19 cellular contexts compared by ENCODE assay signal in the genomic region with DNA sequence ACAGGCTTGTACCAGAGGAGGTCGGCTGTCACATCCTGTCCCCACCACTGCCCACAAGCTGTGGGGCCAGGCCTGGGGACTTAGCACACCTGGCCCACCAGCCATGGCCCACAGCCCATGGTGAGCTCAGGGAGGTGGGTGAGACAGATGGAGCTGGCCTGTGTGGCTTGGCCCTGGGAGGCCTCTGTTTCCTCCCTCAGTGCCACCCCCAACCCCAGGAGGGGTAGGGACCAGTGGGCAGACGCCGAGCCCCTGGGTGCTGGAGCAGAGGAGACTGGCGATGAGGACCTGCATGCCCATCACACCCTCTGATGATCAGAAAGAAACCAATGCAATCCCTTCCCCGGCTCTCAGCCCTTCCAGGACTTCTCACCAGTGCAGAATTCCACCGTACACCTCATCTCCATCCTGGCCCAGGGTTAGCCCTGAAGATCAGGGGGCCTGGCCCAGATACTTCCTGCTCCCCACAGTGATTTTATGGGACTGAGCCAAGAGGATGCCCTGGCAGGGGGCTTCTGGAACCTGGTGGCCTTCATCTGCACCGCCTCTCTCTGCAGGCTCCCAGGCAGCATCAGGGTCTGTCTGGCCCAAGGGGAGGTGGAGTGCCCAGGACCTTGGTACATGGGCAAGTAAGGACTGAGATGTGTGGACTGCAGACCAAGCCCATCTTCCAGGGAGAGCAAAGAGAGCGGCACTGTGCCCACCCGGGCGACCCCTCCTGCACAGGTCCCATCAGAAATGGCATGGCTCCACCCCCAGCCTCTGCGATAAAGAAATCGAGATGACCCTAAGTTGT. TPM values are rescaled to one million over a fixed set of nuclear protein-coding genes. Genes with fewer than 3 reads are reported as not detected.
A peak's percentile ranks its signal among the peaks of the same experiment; 100 is the strongest.
DNase-seq lines count a peak whose midpoint lies in the region; ATAC-seq and TF ChIP-seq lines count a peak whose summit lies in the region.
"Had no signal": no experiment of that assay in that cellular context is flagged by ENCODE, and none has a peak within 500 bp of the region (broad histone marks: within the 10 kb centered on the region; RNA-seq: fewer than 3 reads in every experiment).

No MANE protein-coding gene starts in this region.

- no peaks in the 10 kb centered on the region for H3K4me1 Mint-ChIP-seq in natural killer cell treated with Interleukin-12 subunit alpha and Interleukin-12 subunit beta and Interleukin-15 and Interleukin-18, amount 100 ng/mL, for 72 hours (ENCODE audit: low read depth in 2 of 2)
- H3K4me1 Mint-ChIP-seq: stimulated activated effector memory CD8-positive, alpha-beta T cell treated with anti-CD3 and anti-CD28 coated beads, Interleukin-12 subunit alpha, Interleukin-12 subunit beta, amount 100 ng/mL, for 72 hours had no signal

- H3K4me1 ChIP-seq in adipocyte (ENCODE audit: control insufficient read depth, insufficient read depth, low read length) (peaks cover 42% of the 10 kb centered on the region), heart right ventricle (peaks cover 6 to 69% (median 30%) of the 10 kb centered on the region in 9 donors), upper lobe of left lung (peaks cover 8 to 19% (median 10%) of the 10 kb centered on the region in 4 donors)
- H3K4me1 ChIP-seq: ascending aorta had no signal

- DNase-seq in adipocyte (ENCODE audit: low read depth) (no peak), heart right ventricle (peak; percentile 4 to 8), upper lobe of left lung (peak in 1 of 2 donors; percentile 59), COLO668 (lab: John Stamatoyannopoulos, UW; ENCODE audit: unreplicated experiment) (no peak)
- no peak for DNase-seq in natural killer cell treated with Interleukin-12 subunit alpha and Interleukin-12 subunit beta and Interleukin-15 and Interleukin-18, amount 100 ng/mL, for 72 hours (ENCODE audit: low spot score)
- no peak for DNase-seq in stimulated activated CD8-positive, alpha-beta memory T cell treated with anti-CD3 and anti-CD28 coated beads, Interleukin-4, amount 100 ng/mL, for 48 hours
- DNase-seq: activated CD4-positive, alpha-beta T cell treated with anti-CD3 and anti-CD28 coated beads, Interleukin-2, amount 10 ng/mL, durations not matched to agents 24 days and 14 days; cerebellar nuclear complex; effector memory CD8-positive, alpha-beta T cell; immature natural killer cell; NCI-H1417; NCI-H69; SHP77 treated with DMSO at 0.1 percent for 48 hours; T-cell had no signal

- no peak overlapping the region for H3K27ac Mint-ChIP-seq in natural killer cell treated with Interleukin-12 subunit alpha and Interleukin-12 subunit beta and Interleukin-15 and Interleukin-18, amount 100 ng/mL, for 72 hours
- H3K27ac Mint-ChIP-seq: activated CD4-positive, alpha-beta T cell treated with anti-CD3 and anti-CD28 coated beads, Interleukin-2, amount 10 ng/mL, durations not matched to agents 24 days and 14 days; effector memory CD8-positive, alpha-beta T cell; immature natural killer cell; memory B cell; stimulated activated effector memory CD8-positive, alpha-beta T cell treated with anti-CD3 and anti-CD28 coated beads, Interleukin-12 subunit alpha, Interleukin-12 subunit beta, amount 100 ng/mL, for 72 hours; T-cell had no signal

- intact Hi-C loops in heart right ventricle (cut with DNase I) = loop anchor here in 4 of 10 donors (5.0 to 10.0 kb wide), 5 partner anchors 141 to 176 kb away; no protein-coding TSS in a partner anchor

- TF ChIP-seq EP300 in upper lobe of left lung (IDR thresholded peaks at IDR 0.05) = no peak

- no peaks in the 10 kb centered on the region for H3K36me3 ChIP-seq in adipocyte (ENCODE audit: control insufficient read depth, insufficient read depth, low read length, severe bottlenecking)
- H3K36me3 ChIP-seq in heart right ventricle = no peaks in the 10 kb centered on the region
- H3K36me3 ChIP-seq in upper lobe of left lung = no peaks in the 10 kb centered on the region
- H3K36me3 ChIP-seq: ascending aorta, tibial artery had no signal

- no peak overlapping the region for H3K4me3 Mint-ChIP-seq in natural killer cell treated with Interleukin-12 subunit alpha and Interleukin-12 subunit beta and Interleukin-15 and Interleukin-18, amount 100 ng/mL, for 72 hours
- H3K4me3 Mint-ChIP-seq: activated CD4-positive, alpha-beta T cell treated with anti-CD3 and anti-CD28 coated beads, Interleukin-2, amount 10 ng/mL, durations not matched to agents 24 days and 14 days; effector memory CD8-positive, alpha-beta T cell; immature natural killer cell; memory B cell; stimulated activated effector memory CD8-positive, alpha-beta T cell treated with anti-CD3 and anti-CD28 coated beads, Interleukin-12 subunit alpha, Interleukin-12 subunit beta, amount 100 ng/mL, for 72 hours; T-cell had no signal

- TF ChIP-seq POLR2A in upper lobe of left lung (IDR thresholded peaks at IDR 0.05) = no peak

- WGBS in heart right ventricle, 2 donors = 79 to 82% methylated on average over 12 of the region's 12 CpGs
- 85 to 89% methylated on average over 9 to 12 of the region's 12 CpGs for WGBS in upper lobe of left lung, 2 donors

- H3K27ac ChIP-seq in heart right ventricle (peak overlapping the region in 5 of 10 donors; percentile 16 to 81 (median 29)), upper lobe of left lung (peak overlapping the region; percentile 13 to 78 (median 19))
- H3K27ac ChIP-seq: ascending aorta, tibial artery had no signal

- ATAC-seq in heart right ventricle (peak in 1 of 8 donors; percentile 12), upper lobe of left lung (ENCODE audit: low FRiP score in 2 of 2) (peak; percentile 1 to 40), GM21717 (IDR thresholded peaks at IDR 0.05; ENCODE audit: unreplicated experiment) (no peak)
- peak; percentile 22 to 29 for ATAC-seq in natural killer cell treated with Interleukin-12 subunit alpha and Interleukin-12 subunit beta and Interleukin-15 and Interleukin-18, amount 100 ng/mL, for 72 hours
- ATAC-seq: effector memory CD8-positive, alpha-beta T cell; stimulated activated effector memory CD8-positive, alpha-beta T cell treated with anti-CD3 and anti-CD28 coated beads, Interleukin-12 subunit alpha, Interleukin-12 subunit beta, amount 100 ng/mL, for 72 hours; T-cell had no signal

- no peak for TF ChIP-seq CTCF in heart right ventricle (IDR thresholded peaks at IDR 0.05)
- TF ChIP-seq CTCF in upper lobe of left lung (IDR thresholded peaks at IDR 0.05) = no peak

- H3K9me3 Mint-ChIP-seq in natural killer cell treated with Interleukin-12 subunit alpha and Interleukin-12 subunit beta and Interleukin-15 and Interleukin-18, amount 100 ng/mL, for 72 hours = no peaks in the 10 kb centered on the region
- H3K9me3 Mint-ChIP-seq: effector memory CD8-positive, alpha-beta T cell had no signal

- peaks cover 14% of the 10 kb centered on the region for H3K9me3 ChIP-seq in adipocyte (ENCODE audit: control insufficient read depth, low read length)
- peaks cover 0 to 11% (median 0%) of the 10 kb centered on the region in 11 donors for H3K9me3 ChIP-seq in heart right ventricle
- H3K9me3 ChIP-seq in upper lobe of left lung = no peaks in the 10 kb centered on the region
- H3K9me3 ChIP-seq: tibial artery had no signal

- peaks cover 15 to 18% of the 10 kb centered on the region in 2 donors for H3K27me3 Mint-ChIP-seq in natural killer cell treated with Interleukin-12 subunit alpha and Interleukin-12 subunit beta and Interleukin-15 and Interleukin-18, amount 100 ng/mL, for 72 hours

- H3K9ac ChIP-seq in adipocyte (ENCODE audit: low read length) = peak overlapping the region; percentile 65

- no peaks in the 10 kb centered on the region for H3K36me3 Mint-ChIP-seq in natural killer cell treated with Interleukin-12 subunit alpha and Interleukin-12 subunit beta and Interleukin-15 and Interleukin-18, amount 100 ng/mL, for 72 hours
- H3K36me3 Mint-ChIP-seq: immature natural killer cell; stimulated activated effector memory CD8-positive, alpha-beta T cell treated with anti-CD3 and anti-CD28 coated beads, Interleukin-12 subunit alpha, Interleukin-12 subunit beta, amount 100 ng/mL, for 72 hours; T-cell had no signal

- H3K4me3 ChIP-seq in adipocyte (ENCODE audit: low read length) = peak overlapping the region; percentile 30
- no peak overlapping the region for H3K4me3 ChIP-seq in heart right ventricle
- H3K4me3 ChIP-seq in upper lobe of left lung = no peak overlapping the region
- H3K4me3 ChIP-seq: ascending aorta, tibial artery had no signal

- no peaks in the 10 kb centered on the region for H3K27me3 ChIP-seq in adipocyte (replicated peaks; ENCODE audit: control insufficient read depth, insufficient read depth, low read length)
- H3K27me3 ChIP-seq in heart right ventricle = peaks cover 0 to 5% (median 0%) of the 10 kb centered on the region in 7 donors
- H3K27me3 ChIP-seq in upper lobe of left lung = no peaks in the 10 kb centered on the region
- H3K27me3 ChIP-seq: ascending aorta had no signal

RNA-seq across cellular contexts. Expression of a gene that starts 16.9 kb away (rescaled TPM):
- total RNA-seq in heart right ventricle (1 to 10 TPM in 7 of 10 donors, under 1 TPM in 3; 0.31 to 4.5 (median 1.5) TPM), upper lobe of left lung (100 to 1,000 TPM in 1 of 6 donors, 10 to 100 TPM in 4, 1 to 10 TPM in 1; 8.9 to 126 (median 50.6) TPM)
- 10 to 100 TPM in 1 of 2 donors, 1 to 10 TPM in 1; 5.3 to 12.7 TPM for polyA plus RNA-seq in heart right ventricle
- total RNA-seq in natural killer cell treated with Interleukin-12 subunit alpha and Interleukin-12 subunit beta and Interleukin-15 and Interleukin-18, amount 100 ng/mL, for 72 hours = under 1 TPM in 1 of 2 donors, not detected in 1; 0.53 TPM
- polyA plus RNA-seq: immature natural killer cell had no signal

Comparison
In these comparisons a context has a peak if more than half of its experiments do, and no peak if none do; other contexts are left out.
1. DNase-seq: peak in heart right ventricle (2 of 2); none in adipocyte (single experiment), natural killer cell treated with Interleukin-12 subunit alpha and Interleukin-12 subunit beta and Interleukin-15 and Interleukin-18, amount 100 ng/mL, for 72 hours (single experiment), stimulated activated CD8-positive, alpha-beta memory T cell treated with anti-CD3 and anti-CD28 coated beads, Interleukin-4, amount 100 ng/mL, for 48 hours (single experiment) and COLO668 (single experiment).